Comparison of ENCODE assay signal across 12 cellular contexts in genomic region chr22:40679249-40679963, GRCh38. TPM values are rescaled to one million over a fixed set of nuclear protein-coding genes. Genes with fewer than 3 reads are reported as not detected.
DNase-seq lines count a peak whose midpoint lies in the region; ATAC-seq and TF ChIP-seq lines count a peak whose summit lies in the region.
"Had no signal": no experiment of that assay in that cellular context is flagged by ENCODE, and none has a peak within 500 bp of the region (broad histone marks: within the 10 kb centered on the region; RNA-seq: fewer than 3 reads in every experiment).

MCHR1 (plus strand) TSS chr22:40679484; CDS start chr22:40679653, 169 bp downstream.

- no TSS peak for BruUV-seq in Panc1 (replicated peaks; lab: Mats Ljungman, UMichigan)

- peaks cover 10% of the 10 kb centered on the region for H3K27me3 Mint-ChIP-seq in CD8-positive, alpha-beta T cell (ENCODE audit: low read depth)

- H3K27me3 ChIP-seq in BE2C (no peaks in the 10 kb centered on the region), Panc1 (ENCODE audit: control insufficient read depth, insufficient read depth, low read length) (no peaks in the 10 kb centered on the region), ovary (no peaks in the 10 kb centered on the region)
- no peaks in the 10 kb centered on the region for H3K27me3 ChIP-seq in CD8-positive, alpha-beta T cell (ENCODE audit: insufficient read depth, low read length)

- DNase-seq in BE2C (peak; percentile 55), Panc1 (ENCODE audit: low read depth, low spot score) (no peak), fibroblast of the aortic adventitia (ENCODE audit: low read depth) (no peak), ovary (peak in 1 of 5 donors; percentile 39), foreskin melanocyte (no peak)
- DNase-seq in CD8-positive, alpha-beta T cell: no peak
- no peak for DNase-seq in activated naive CD4-positive, alpha-beta T cell treated with anti-CD3 and anti-CD28 coated beads, Interleukin-2, amount 50 U/mL, for 16 hours
- DNase-seq: activated T-cell treated with anti-CD3 and anti-CD28 coated beads, Interleukin-2, amount 50 U/mL, for 48 hours; DMS53; NCI-H510A treated with DMSO at 0.1 percent for 48 hours; T-helper 1 cell had no signal

- H3K4me1 ChIP-seq in BE2C (peaks cover 31% of the 10 kb centered on the region), Panc1 (ENCODE audit: control insufficient read depth, insufficient read depth, low read length) (peaks cover 21% of the 10 kb centered on the region), ovary (ENCODE audit: insufficient read depth) (peaks cover 14% of the 10 kb centered on the region)
- H3K4me1 ChIP-seq in CD8-positive, alpha-beta T cell (ENCODE audit: insufficient read depth, low read length): peaks cover 7% of the 10 kb centered on the region

- H3K9me3 ChIP-seq in BE2C (no peaks in the 10 kb centered on the region), Panc1 (ENCODE audit: control insufficient read depth, insufficient read depth, low read depth, low read length) (no peaks in the 10 kb centered on the region), ovary (no peaks in the 10 kb centered on the region)
- H3K9me3 ChIP-seq in CD8-positive, alpha-beta T cell (ENCODE audit: low read length): no peaks in the 10 kb centered on the region

- H3K4me3 ChIP-seq in BE2C (ENCODE audit: low read depth, low read length): peak within 1 kb of the TSS; percentile 79
- H3K4me3 ChIP-seq in Panc1 (ENCODE audit: low read depth in 2 of 2, low read length in 2 of 2): no peak within 1 kb of the TSS
- peak within 1 kb of the TSS; percentile 32 for H3K4me3 ChIP-seq in fibroblast of the aortic adventitia (ENCODE audit: low read depth, low read length)
- peak within 1 kb of the TSS; percentile 35 for H3K4me3 ChIP-seq in ovary
- H3K4me3 ChIP-seq in CD8-positive, alpha-beta T cell (ENCODE audit: low read depth, low read length): no peak within 1 kb of the TSS

- in situ Hi-C loops in Panc1 (cut with HindIII; ENCODE audit: low pct_unique_long_range_greater_than_20kb, low sequenced_read_pairs): no loop called here

- no peak for ATAC-seq in Panc1
- no peak for ATAC-seq in CD8-positive, alpha-beta T cell
- ATAC-seq in GM19395 (IDR thresholded peaks at IDR 0.05; ENCODE audit: unreplicated experiment): no peak

- peaks cover 4% of the 10 kb centered on the region for H3K36me3 ChIP-seq in BE2C
- no peaks in the 10 kb centered on the region for H3K36me3 ChIP-seq in Panc1 (ENCODE audit: control insufficient read depth, insufficient read depth, low read length)
- no peaks in the 10 kb centered on the region for H3K36me3 ChIP-seq in ovary
- no peaks in the 10 kb centered on the region for H3K36me3 ChIP-seq in CD8-positive, alpha-beta T cell (ENCODE audit: insufficient read depth, low read length)

- intact Hi-C loops in Panc1 (cut with micrococcal nuclease; ENCODE audit: unreplicated experiment): no loop called here
- intact Hi-C loops in ovary (cut with DNase I): no loop called here
- intact Hi-C loops in CD8-positive, alpha-beta T cell (cut with DNase I, micrococcal nuclease): no loop called here

- no peak within 1 kb of the TSS for H3K27ac Mint-ChIP-seq in CD8-positive, alpha-beta T cell

- TF ChIP-seq CTCF in BE2C (IDR thresholded peaks at IDR 0.05; ENCODE audit: low read depth, low read length) (no peak), Panc1 (IDR thresholded peaks at IDR 0.05) (no peak), fibroblast of the aortic adventitia (IDR thresholded peaks at IDR 0.05; ENCODE audit: insufficient read depth, low read length) (no peak), ovary (IDR thresholded peaks at IDR 0.05) (no peak)
- no peak for TF ChIP-seq CTCF in CD8-positive, alpha-beta T cell (IDR thresholded peaks at IDR 0.05)

- no peaks in the 10 kb centered on the region for H3K9me3 Mint-ChIP-seq in CD8-positive, alpha-beta T cell

- H3K27ac ChIP-seq in Panc1 (ENCODE audit: low read length) (peak within 1 kb of the TSS; percentile 18; the same call in 1 of the 2 replicates), ovary (peak within 1 kb of the TSS in 1 of 2 donors; percentile 30)
- H3K27ac ChIP-seq in CD8-positive, alpha-beta T cell (ENCODE audit: low read depth, low read length): no peak within 1 kb of the TSS

- TF ChIP-seq POLR2A in ovary (IDR thresholded peaks at IDR 0.05): no peak

- H3K36me3 Mint-ChIP-seq in CD8-positive, alpha-beta T cell: no peaks in the 10 kb centered on the region

- CTCF ChIA-PET in Panc1 (lab: Charles Lee): interaction anchor here (0.7 kb wide), 1 partner anchor 33 kb away, joined by 3 read pairs; no protein-coding TSS in a partner anchor
- CTCF ChIA-PET in CD8-positive, alpha-beta T cell (lab: Charles Lee): interaction anchor here (0.8 to 1.0 kb wide), 3 partner anchors 12 to 81 kb away, joined by 3 to 4 read pairs (median 3); no protein-coding TSS in a partner anchor

- WGBS in ovary, 3 donors: 2 to 8% (median 3%) methylated on average over 21 of the region's 21 CpGs

- TF ChIP-seq EP300 in ovary (IDR thresholded peaks at IDR 0.05): no peak

- POLR2A ChIA-PET in Panc1 (lab: Charles Lee): no interaction called here
- POLR2A ChIA-PET in CD8-positive, alpha-beta T cell (lab: Charles Lee): no interaction called here

- no peak within 1 kb of the TSS for H3K4me3 Mint-ChIP-seq in CD8-positive, alpha-beta T cell

- peaks cover 13% of the 10 kb centered on the region for H3K4me1 Mint-ChIP-seq in CD8-positive, alpha-beta T cell (ENCODE audit: low read depth)

RNA-seq across cellular contexts. Expression of gene MCHR1, which starts in this region (rescaled TPM):
- 40.2 TPM for polyA plus RNA-seq in BE2C (2012; ENCODE audit: insufficient read depth, insufficient read length, low read depth)
- total RNA-seq in Panc1 (2021; ENCODE audit: unreplicated experiment): not detected
- polyA plus RNA-seq in Panc1 (2012; ENCODE audit: insufficient read length): 0.25 TPM
- under 0.01 TPM in 1 of 2 replicates, not detected in the other for total RNA-seq in fibroblast of the aortic adventitia (ENCODE audit: low replicate concordance)
- 1 to 10 TPM; 1.4 to 5.3 (median 2.3) TPM for total RNA-seq in ovary
- polyA plus RNA-seq in ovary: 10 to 100 TPM in 1 of 2 donors, 1 to 10 TPM in 1; 5.3 to 18.1 TPM
- not detected for total RNA-seq in CD8-positive, alpha-beta T cell

Comparison
In these comparisons a context has a peak if more than half of its experiments do, and no peak if none do; other contexts are left out.
1. H3K4me3 ChIP-seq: peak in BE2C (single experiment), fibroblast of the aortic adventitia (single experiment) and ovary (single experiment); none in Panc1 (0 of 2) and CD8-positive, alpha-beta T cell (single experiment).